Comparison of ENCODE assay signal across 17 cellular contexts in genomic region chr5:158718738-158719505, GRCh38.
DNase-seq lines count a peak whose midpoint lies in the region; TF ChIP-seq lines count a peak whose summit lies in the region.
"Had no signal": no experiment of that assay in that cellular context is flagged by ENCODE, and none has a peak within 500 bp of the region (broad histone marks: within the 10 kb centered on the region; RNA-seq: fewer than 3 reads in every experiment).

No MANE protein-coding gene starts in this region.

- no peaks in the 10 kb centered on the region for H3K27me3 Mint-ChIP-seq in chondrocyte (ENCODE audit: low read depth)
- H3K27me3 Mint-ChIP-seq: activated CD4-positive, alpha-beta T cell treated with anti-CD3 and anti-CD28 coated beads, Interleukin-2, amount 10 ng/mL, durations not matched to agents 7 days and 5 days had no signal

- H3K27ac Mint-ChIP-seq in chondrocyte (ENCODE audit: unreplicated experiment), result peak overlapping the region; percentile 60
- H3K27ac Mint-ChIP-seq: activated CD4-positive, alpha-beta T cell treated with anti-CD3 and anti-CD28 coated beads, Interleukin-2, amount 10 ng/mL, durations not matched to agents 7 days and 5 days; neural progenitor cell had no signal

- no peak overlapping the region for H3K4me3 ChIP-seq in AG09309 (ENCODE audit: control insufficient read depth, low read depth, low read length)
- H3K4me3 ChIP-seq: BLaER1, neural progenitor cell, sigmoid colon had no signal

- peaks cover 55% of the 10 kb centered on the region for H3K4me1 Mint-ChIP-seq in chondrocyte (ENCODE audit: low read depth)
- H3K4me1 Mint-ChIP-seq: activated CD4-positive, alpha-beta T cell treated with anti-CD3 and anti-CD28 coated beads, Interleukin-2, amount 10 ng/mL, durations not matched to agents 7 days and 5 days had no signal

- POLR2A ChIA-PET in GM10248 (lab: Yijun Ruan, JAX), result no interaction called here

- H3K4me3 Mint-ChIP-seq in chondrocyte (ENCODE audit: unreplicated experiment), result no peak overlapping the region
- H3K4me3 Mint-ChIP-seq: activated CD4-positive, alpha-beta T cell treated with anti-CD3 and anti-CD28 coated beads, Interleukin-2, amount 10 ng/mL, durations not matched to agents 7 days and 5 days; neural progenitor cell had no signal

- H3K36me3 Mint-ChIP-seq in chondrocyte (ENCODE audit: low read depth), result peaks cover 3% of the 10 kb centered on the region
- H3K36me3 Mint-ChIP-seq: neural progenitor cell had no signal

- DNase-seq in AG09309 (ENCODE audit: low read depth) (peak; percentile 79), LHCN-M2 (ENCODE audit: low read depth) (peak; percentile 75), chondrocyte (ENCODE audit: low spot score) (no peak), non-pigmented ciliary epithelial cell (ENCODE audit: low read depth) (peak; percentile 64), NCI-H524 (lab: John Stamatoyannopoulos, UW) (no peak), GM10248 (ENCODE audit: extremely low spot score) (no peak), NAMALWA (ENCODE audit: low spot score) (no peak), retina (no peak)
- DNase-seq: activated CD4-positive, alpha-beta T cell treated with anti-CD3 and anti-CD28 coated beads, Interleukin-2, amount 10 ng/mL, durations not matched to agents 7 days and 5 days; hypothalamus; kidney glomerular epithelial cell; NCI-H1105 treated with DMSO at 0.1 percent for 48 hours; NCI-H748 treated with DMSO at 0.1 percent for 48 hours; sigmoid colon; stimulated activated CD4-positive, alpha-beta T cell treated with anti-CD3 and anti-CD28 coated beads, Interleukin-4, amount 100 ng/mL, for 4 hours had no signal

- no peaks in the 10 kb centered on the region for H3K9me3 Mint-ChIP-seq in chondrocyte (ENCODE audit: low read depth)
- H3K9me3 Mint-ChIP-seq: activated CD4-positive, alpha-beta T cell treated with anti-CD3 and anti-CD28 coated beads, Interleukin-2, amount 10 ng/mL, durations not matched to agents 7 days and 5 days; neural progenitor cell had no signal

- CTCF ChIA-PET in GM10248 (lab: Yijun Ruan, JAX), result interaction anchor here (1.0 to 2.7 kb wide), 9 partner anchors 10 to 644 kb away, joined by 3 to 11 read pairs (median 3); no protein-coding TSS in a partner anchor

- TF ChIP-seq CTCF in AG09309 (IDR thresholded peaks at IDR 0.05; ENCODE audit: control insufficient read depth, insufficient read depth, low read depth, low read length, missing control alignments) (no peak), chondrocyte (IDR thresholded peaks at IDR 0.05) (no peak), GM10248 (IDR thresholded peaks at IDR 0.05; ENCODE audit: control extremely low read depth, extremely low read depth, low read depth, missing control alignments) (no peak)

Comparison
In these comparisons a context has a peak if more than half of its experiments do, and no peak if none do; other contexts are left out.
1. DNase-seq: peak in AG09309 (single experiment), LHCN-M2 (single experiment) and non-pigmented ciliary epithelial cell (single experiment); none in chondrocyte (single experiment), NCI-H524 (0 of 2), GM10248 (single experiment), NAMALWA (single experiment) and retina (single experiment).